In genomic region chr3:156535798-156536197, GRCh38 we compare ENCODE assay signal across 2 cellular contexts.
TF ChIP-seq lines count a peak whose summit lies in the region.

No MANE protein-coding gene starts in this region.

TF ChIP-seq in IMR-90, 13 proteins besides CTCF, POLR2A, EP300 and RAD21:
- TF ChIP-seq SMC3 (IDR thresholded peaks at IDR 0.05; ENCODE audit: low read depth, low read length): no peak
- TF ChIP-seq BHLHE40 (IDR thresholded peaks at IDR 0.05; ENCODE audit: low read depth, low read length): no peak
- TF ChIP-seq RCOR1 (IDR thresholded peaks at IDR 0.05; ENCODE audit: insufficient replicate concordance, low read length): no peak
- TF ChIP-seq CHD1 (IDR thresholded peaks at IDR 0.05; ENCODE audit: low read depth, low read length): no peak
- no peak for TF ChIP-seq FOS (IDR thresholded peaks at IDR 0.05; ENCODE audit: low read depth, low read length)
- TF ChIP-seq MXI1 (IDR thresholded peaks at IDR 0.05; ENCODE audit: borderline replicate concordance, low read depth, low read length): no peak
- no peak for TF ChIP-seq USF2 (IDR thresholded peaks at IDR 0.05; ENCODE audit: low read depth, low read length)
- no peak for TF ChIP-seq RFX5 (IDR thresholded peaks at IDR 0.05; ENCODE audit: low read depth, low read length)
- TF ChIP-seq MAZ (IDR thresholded peaks at IDR 0.05; ENCODE audit: borderline replicate concordance, low read depth, low read length): no peak
- TF ChIP-seq ELK1 (IDR thresholded peaks at IDR 0.05; ENCODE audit: borderline replicate concordance, low read depth, low read length): no peak
- TF ChIP-seq CEBPB (IDR thresholded peaks at IDR 0.05; ENCODE audit: low read depth, low read length): no peak
- TF ChIP-seq NFE2L2 (IDR thresholded peaks at IDR 0.05; ENCODE audit: low read depth, low read length): no peak
- TF ChIP-seq MAFK (IDR thresholded peaks at IDR 0.05; ENCODE audit: low read depth, low read length): no peak

TF ChIP-seq in GM12878, 131 proteins besides CTCF, POLR2A, EP300 and RAD21:
- TF ChIP-seq RELA (IDR thresholded peaks at IDR 0.05; ENCODE audit: borderline replicate concordance, partially characterized antibody) (no peak), CREM (IDR thresholded peaks at IDR 0.05; ENCODE audit: low read depth) (no peak), SREBF1 (IDR thresholded peaks at IDR 0.05; ENCODE audit: low read length) (no peak), ATF2 (IDR thresholded peaks at IDR 0.05; ENCODE audit: low read length) (no peak), MYC (IDR thresholded peaks at IDR 0.05; ENCODE audit: insufficient read depth, insufficient read length, insufficient replicate concordance, low read length, severe bottlenecking) (no peak), SMARCA5 (IDR thresholded peaks at IDR 0.05) (no peak), PRDM15 (CRISPR knock-in tag; IDR thresholded peaks at IDR 0.05) (no peak), FOXM1 (IDR thresholded peaks at IDR 0.05; ENCODE audit: low read depth, low read length) (no peak), IKZF1 (conservative IDR thresholded peaks at IDR 0.05) (no peak), BCL11A (IDR thresholded peaks at IDR 0.05; ENCODE audit: low read depth, low read length) (no peak), STAT1 (conservative IDR thresholded peaks at IDR 0.05) (no peak), MLLT1 (IDR thresholded peaks at IDR 0.05) (no peak), CBX5 (IDR thresholded peaks at IDR 0.05; ENCODE audit: low read depth) (no peak), NKRF (conservative IDR thresholded peaks at IDR 0.05) (no peak), POLR2AphosphoS5 (IDR thresholded peaks at IDR 0.05; ENCODE audit: low read length) (no peak), MYB (IDR thresholded peaks at IDR 0.05; ENCODE audit: borderline replicate concordance, low read depth, low read length) (no peak)
